In the genomic region with DNA sequence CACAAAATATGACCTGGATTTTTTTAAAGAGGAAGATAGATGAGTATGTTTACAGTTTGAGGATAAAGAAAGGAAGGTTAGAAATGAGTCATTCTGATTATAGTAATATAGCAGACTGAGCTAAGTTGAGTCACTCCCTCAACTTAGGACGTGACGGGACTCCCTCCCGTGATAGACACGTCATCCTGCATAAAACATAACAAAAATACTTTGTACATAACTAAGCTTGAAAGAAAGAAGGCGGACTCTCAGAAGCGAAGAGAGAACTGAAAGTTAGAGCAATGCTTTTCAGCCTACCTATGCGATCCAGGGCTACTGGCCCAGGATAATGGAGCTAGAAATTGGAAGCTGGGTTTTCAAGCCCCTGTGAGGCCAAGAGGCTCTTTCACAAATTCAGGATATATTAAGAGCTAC, we compare ENCODE assay signal across 1 cellular context.
TF ChIP-seq lines count a peak whose summit lies in the region.

No MANE protein-coding gene starts in this region.

TF ChIP-seq in SK-N-SH, 30 proteins besides CTCF, POLR2A, EP300 and RAD21 (continued from another document):
- TF ChIP-seq, protein P1, sequence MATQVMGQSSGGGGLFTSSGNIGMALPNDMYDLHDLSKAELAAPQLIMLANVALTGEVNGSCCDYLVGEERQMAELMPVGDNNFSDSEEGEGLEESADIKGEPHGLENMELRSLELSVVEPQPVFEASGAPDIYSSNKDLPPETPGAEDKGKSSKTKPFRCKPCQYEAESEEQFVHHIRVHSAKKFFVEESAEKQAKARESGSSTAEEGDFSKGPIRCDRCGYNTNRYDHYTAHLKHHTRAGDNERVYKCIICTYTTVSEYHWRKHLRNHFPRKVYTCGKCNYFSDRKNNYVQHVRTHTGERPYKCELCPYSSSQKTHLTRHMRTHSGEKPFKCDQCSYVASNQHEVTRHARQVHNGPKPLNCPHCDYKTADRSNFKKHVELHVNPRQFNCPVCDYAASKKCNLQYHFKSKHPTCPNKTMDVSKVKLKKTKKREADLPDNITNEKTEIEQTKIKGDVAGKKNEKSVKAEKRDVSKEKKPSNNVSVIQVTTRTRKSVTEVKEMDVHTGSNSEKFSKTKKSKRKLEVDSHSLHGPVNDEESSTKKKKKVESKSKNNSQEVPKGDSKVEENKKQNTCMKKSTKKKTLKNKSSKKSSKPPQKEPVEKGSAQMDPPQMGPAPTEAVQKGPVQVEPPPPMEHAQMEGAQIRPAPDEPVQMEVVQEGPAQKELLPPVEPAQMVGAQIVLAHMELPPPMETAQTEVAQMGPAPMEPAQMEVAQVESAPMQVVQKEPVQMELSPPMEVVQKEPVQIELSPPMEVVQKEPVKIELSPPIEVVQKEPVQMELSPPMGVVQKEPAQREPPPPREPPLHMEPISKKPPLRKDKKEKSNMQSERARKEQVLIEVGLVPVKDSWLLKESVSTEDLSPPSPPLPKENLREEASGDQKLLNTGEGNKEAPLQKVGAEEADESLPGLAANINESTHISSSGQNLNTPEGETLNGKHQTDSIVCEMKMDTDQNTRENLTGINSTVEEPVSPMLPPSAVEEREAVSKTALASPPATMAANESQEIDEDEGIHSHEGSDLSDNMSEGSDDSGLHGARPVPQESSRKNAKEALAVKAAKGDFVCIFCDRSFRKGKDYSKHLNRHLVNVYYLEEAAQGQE (IDR thresholded peaks at IDR 0.05; ENCODE audit: low read depth, low read length) = no peak
- TF ChIP-seq SMC3 (IDR thresholded peaks at IDR 0.05; ENCODE audit: low read depth, low read length) (no peak), NFIC (IDR thresholded peaks at IDR 0.05; ENCODE audit: borderline replicate concordance) (no peak), RCOR1 (IDR thresholded peaks at IDR 0.05; ENCODE audit: low read length) (no peak), MEF2A (IDR thresholded peaks at IDR 0.05; ENCODE audit: borderline replicate concordance, low read depth) (peak; percentile 62; the same call in 1 of the 2 replicates), NRF1 (IDR thresholded peaks at IDR 0.05; ENCODE audit: low read depth, low read length) (no peak)
- TF ChIP-seq, protein P2, sequence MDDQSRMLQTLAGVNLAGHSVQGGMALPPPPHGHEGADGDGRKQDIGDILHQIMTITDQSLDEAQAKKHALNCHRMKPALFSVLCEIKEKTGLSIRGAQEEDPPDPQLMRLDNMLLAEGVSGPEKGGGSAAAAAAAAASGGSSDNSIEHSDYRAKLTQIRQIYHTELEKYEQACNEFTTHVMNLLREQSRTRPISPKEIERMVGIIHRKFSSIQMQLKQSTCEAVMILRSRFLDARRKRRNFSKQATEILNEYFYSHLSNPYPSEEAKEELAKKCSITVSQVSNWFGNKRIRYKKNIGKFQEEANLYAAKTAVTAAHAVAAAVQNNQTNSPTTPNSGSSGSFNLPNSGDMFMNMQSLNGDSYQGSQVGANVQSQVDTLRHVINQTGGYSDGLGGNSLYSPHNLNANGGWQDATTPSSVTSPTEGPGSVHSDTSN (IDR thresholded peaks at IDR 0.05) = peak; percentile 76
